Comparison of ENCODE assay signal across 1 cellular context in the genomic region with DNA sequence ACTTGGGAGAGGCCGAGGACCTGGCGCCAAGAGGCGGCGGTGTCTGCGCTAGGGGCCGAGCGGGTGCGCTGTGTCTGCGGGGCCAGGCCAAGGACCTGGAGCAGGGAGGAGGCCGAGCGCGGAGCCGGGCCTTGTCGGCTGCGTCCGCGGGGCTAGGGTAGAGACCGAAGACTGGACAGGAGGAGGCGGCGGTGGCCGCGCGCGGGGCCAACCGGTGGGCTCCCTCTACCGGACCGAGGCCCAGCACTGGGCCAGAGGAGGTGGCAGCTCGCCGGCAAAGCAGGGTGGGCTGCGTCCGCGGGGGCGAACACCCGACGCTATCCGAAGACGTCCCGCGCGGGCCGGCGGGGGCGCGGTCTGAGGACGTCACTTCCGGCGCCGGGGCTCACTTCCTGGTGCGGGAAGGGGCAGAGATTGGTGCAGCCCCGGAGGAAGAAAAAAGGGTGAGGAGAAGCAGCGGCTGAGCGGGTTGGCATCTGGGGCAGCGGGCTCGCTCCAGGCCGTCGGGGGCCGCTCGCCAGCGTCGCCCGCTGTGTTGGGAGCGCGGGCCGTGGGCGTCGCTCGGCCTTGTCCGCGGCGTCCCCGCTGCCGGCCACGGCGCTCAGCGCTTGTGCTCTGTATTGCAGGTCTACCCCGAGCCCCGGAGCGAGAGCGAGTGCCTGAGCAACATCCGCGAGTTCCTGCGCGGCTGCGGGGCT.
TF ChIP-seq lines count a peak whose summit lies in the region.

No MANE protein-coding gene starts in this region.

TF ChIP-seq in HEK293, 187 proteins besides CTCF, POLR2A, EP300 and RAD21 (continued from another document):
- TF ChIP-seq, protein P1, sequence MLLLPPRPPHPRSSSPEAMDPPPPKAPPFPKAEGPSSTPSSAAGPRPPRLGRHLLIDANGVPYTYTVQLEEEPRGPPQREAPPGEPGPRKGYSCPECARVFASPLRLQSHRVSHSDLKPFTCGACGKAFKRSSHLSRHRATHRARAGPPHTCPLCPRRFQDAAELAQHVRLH (tag by site-specific recombination; IDR thresholded peaks at IDR 0.05) = peak; percentile 77; the same call in 1 of the 2 replicates
- no peak for TF ChIP-seq BCL11A (tag by site-specific recombination; IDR thresholded peaks at IDR 0.05; ENCODE audit: low read depth)
- peak; percentile 92; the same call in 1 of the 2 replicates for TF ChIP-seq ZNF561 (tag by site-specific recombination; IDR thresholded peaks at IDR 0.05; ENCODE audit: borderline replicate concordance)
- no peak for TF ChIP-seq ZNF830 (tag by site-specific recombination; IDR thresholded peaks at IDR 0.05; ENCODE audit: low read depth)
- TF ChIP-seq, protein P2, sequence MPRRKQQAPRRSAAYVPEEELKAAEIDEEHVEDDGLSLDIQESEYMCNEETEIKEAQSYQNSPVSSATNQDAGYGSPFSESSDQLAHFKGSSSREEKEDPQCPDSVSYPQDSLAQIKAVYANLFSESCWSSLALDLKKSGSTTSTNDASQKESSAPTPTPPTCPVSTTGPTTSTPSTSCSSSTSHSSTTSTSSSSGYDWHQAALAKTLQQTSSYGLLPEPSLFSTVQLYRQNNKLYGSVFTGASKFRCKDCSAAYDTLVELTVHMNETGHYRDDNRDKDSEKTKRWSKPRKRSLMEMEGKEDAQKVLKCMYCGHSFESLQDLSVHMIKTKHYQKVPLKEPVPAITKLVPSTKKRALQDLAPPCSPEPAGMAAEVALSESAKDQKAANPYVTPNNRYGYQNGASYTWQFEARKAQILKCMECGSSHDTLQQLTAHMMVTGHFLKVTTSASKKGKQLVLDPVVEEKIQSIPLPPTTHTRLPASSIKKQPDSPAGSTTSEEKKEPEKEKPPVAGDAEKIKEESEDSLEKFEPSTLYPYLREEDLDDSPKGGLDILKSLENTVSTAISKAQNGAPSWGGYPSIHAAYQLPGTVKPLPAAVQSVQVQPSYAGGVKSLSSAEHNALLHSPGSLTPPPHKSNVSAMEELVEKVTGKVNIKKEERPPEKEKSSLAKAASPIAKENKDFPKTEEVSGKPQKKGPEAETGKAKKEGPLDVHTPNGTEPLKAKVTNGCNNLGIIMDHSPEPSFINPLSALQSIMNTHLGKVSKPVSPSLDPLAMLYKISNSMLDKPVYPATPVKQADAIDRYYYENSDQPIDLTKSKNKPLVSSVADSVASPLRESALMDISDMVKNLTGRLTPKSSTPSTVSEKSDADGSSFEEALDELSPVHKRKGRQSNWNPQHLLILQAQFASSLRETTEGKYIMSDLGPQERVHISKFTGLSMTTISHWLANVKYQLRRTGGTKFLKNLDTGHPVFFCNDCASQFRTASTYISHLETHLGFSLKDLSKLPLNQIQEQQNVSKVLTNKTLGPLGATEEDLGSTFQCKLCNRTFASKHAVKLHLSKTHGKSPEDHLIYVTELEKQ (tag by site-specific recombination; IDR thresholded peaks at IDR 0.05; ENCODE audit: borderline replicate concordance) = no peak
- 0 out of 2 replicates have a peak, but pooled peaks have one; percentile 49 for TF ChIP-seq ZSCAN30 (tag by site-specific recombination; IDR thresholded peaks at IDR 0.05)
- no peak for TF ChIP-seq TCF7L2 (IDR thresholded peaks at IDR 0.05; ENCODE audit: borderline replicate concordance, low read depth, low read length)
- TF ChIP-seq ZNF600 (tag by site-specific recombination; IDR thresholded peaks at IDR 0.05) = peak; percentile 84
- no peak for TF ChIP-seq MEIS1 (CRISPR knock-in tag; IDR thresholded peaks at IDR 0.05; ENCODE audit: borderline replicate concordance)
- no peak for TF ChIP-seq ZNF112 (tag by site-specific recombination; IDR thresholded peaks at IDR 0.05)
